Comparison of ENCODE assay signal across 8 cellular contexts in genomic region chr2:101387151-101387807, GRCh38. TPM values are rescaled to one million over a fixed set of nuclear protein-coding genes. Genes with fewer than 3 reads are reported as not detected.
DNase-seq lines count a peak whose midpoint lies in the region; ATAC-seq and TF ChIP-seq lines count a peak whose summit lies in the region.

Gene CREG2, minus strand, starts transcription at chr2:101387503. Its CDS starts 46 bp downstream, at chr2:101387457.

- H3K9me3 ChIP-seq in duodenal mucosa (ENCODE audit: control insufficient read depth in 1 of 2, low read length in 2 of 2), result no peaks in the 10 kb centered on the region
- no peaks in the 10 kb centered on the region for H3K9me3 ChIP-seq in liver (ENCODE audit: control insufficient read depth in 4 of 4, low read length in 3 of 4)

- WGBS in liver, result 1% methylated on average over 79 of the region's 79 CpGs

- DNase-seq in ELR (ENCODE audit: low read depth) (peak; percentile 74), NCI-H1105 treated with DMSO at 0.1 percent for 48 hours (lab: John Stamatoyannopoulos, UW) (peak; percentile 41), OCI-M2 (lab: John Stamatoyannopoulos, UW; ENCODE audit: unreplicated experiment) (no peak)
- peak; percentile 50 for DNase-seq in activated CD4-positive, alpha-beta T cell treated with anti-CD3 and anti-CD28 coated beads, Interleukin-2, amount 50 U/mL, for 1 hour
- DNase-seq in stimulated activated CD4-positive, alpha-beta T cell treated with anti-CD3 and anti-CD28 coated beads, Interleukin-2, amount 100 ng/mL, for 4 hours (ENCODE audit: low read depth), result peak; percentile 9

- H3K4me3 ChIP-seq in duodenal mucosa (ENCODE audit: low read depth in 1 of 2, low read length in 2 of 2) (peak within 1 kb of the TSS; percentile 52 to 59), liver (ENCODE audit: low read depth in 1 of 3, low read length in 3 of 3) (peak within 1 kb of the TSS in 2 of 3 donors; percentile 45 to 50)

- H3K36me3 ChIP-seq in duodenal mucosa (ENCODE audit: control insufficient read depth in 1 of 2, insufficient read depth in 2 of 2, low read length in 2 of 2) (no peaks in the 10 kb centered on the region), liver (ENCODE audit: control insufficient read depth in 4 of 4, insufficient read depth in 3 of 4, low read depth in 1 of 4, low read length in 3 of 4) (no peaks in the 10 kb centered on the region)

- TF ChIP-seq CTCF in liver (IDR thresholded peaks at IDR 0.05; ENCODE audit: low read depth, low read length, missing input control), result peak; percentile 29

- H3K27me3 ChIP-seq in duodenal mucosa (ENCODE audit: control insufficient read depth in 1 of 2, insufficient read depth in 2 of 2, low read length in 2 of 2), result peaks cover 29 to 38% of the 10 kb centered on the region in 2 donors
- peaks cover 0 to 2% (median 0%) of the 10 kb centered on the region in 4 donors for H3K27me3 ChIP-seq in liver (ENCODE audit: control insufficient read depth in 4 of 4, insufficient read depth in 4 of 4, low read length in 3 of 4)

- H3K9ac ChIP-seq in duodenal mucosa (ENCODE audit: low read depth in 1 of 2, low read length in 2 of 2) (no peak within 1 kb of the TSS), liver (ENCODE audit: low read depth in 1 of 2, low read length in 2 of 2) (no peak within 1 kb of the TSS)

- H3K27ac ChIP-seq in duodenal mucosa (ENCODE audit: low read depth, low read length), result no peak within 1 kb of the TSS
- H3K27ac ChIP-seq in liver (ENCODE audit: low read depth in 1 of 2, low read length in 2 of 2), result no peak within 1 kb of the TSS

- H3K4me1 ChIP-seq in duodenal mucosa (ENCODE audit: control insufficient read depth in 1 of 2, insufficient read depth in 2 of 2, low read length in 2 of 2) (peaks cover 4 to 11% of the 10 kb centered on the region in 2 donors), liver (ENCODE audit: control insufficient read depth in 4 of 4, insufficient read depth in 4 of 4, low read length in 3 of 4) (peaks cover 6 to 15% (median 11%) of the 10 kb centered on the region in 4 donors)

- TF ChIP-seq RAD21 in liver (IDR thresholded peaks at IDR 0.05), result peak in 1 of 2 donors; percentile 26

- ATAC-seq in GM19351 (IDR thresholded peaks at IDR 0.05; ENCODE audit: unreplicated experiment), result no peak

TF ChIP-seq in liver, 16 proteins besides CTCF, POLR2A, EP300 and RAD21:
- TF ChIP-seq FOXA2 (IDR thresholded peaks at IDR 0.05) (no peak), EGR1 (IDR thresholded peaks at IDR 0.05; ENCODE audit: low read depth in 2 of 2) (no peak), HNF4A (conservative IDR thresholded peaks at IDR 0.05) (no peak), RXRA (IDR thresholded peaks at IDR 0.05) (no peak), ATF3 (IDR thresholded peaks at IDR 0.05) (no peak), HNF4G (IDR thresholded peaks at IDR 0.05) (no peak), REST (IDR thresholded peaks at IDR 0.05) (peak; percentile 67), JUND (IDR thresholded peaks at IDR 0.05) (no peak)
TF ChIP-seq in liver: peak in this region for 1.

RNA-seq across cellular contexts. Expression of gene CREG2, which starts in this region (rescaled TPM):
- total RNA-seq in liver, result under 1 TPM in 1 of 2 donors, not detected in 1; 0.05 TPM
- not detected for polyA plus RNA-seq in liver
